Comparison of ENCODE assay signal across 23 cellular contexts in genomic region chr2:231856959-231857358, GRCh38.
"Had no signal": no experiment of that assay in that cellular context is flagged by ENCODE, and none has a peak within 500 bp of the region (broad histone marks: within the 10 kb centered on the region; RNA-seq: fewer than 3 reads in every experiment).

No MANE protein-coding gene starts in this region.

- H3K4me3 ChIP-seq: coronary artery, dorsolateral prefrontal cortex, esophagus muscularis mucosa, gastroesophageal sphincter, heart left ventricle, hepatocyte, left lung, lower lobe of right lung, mucosa of descending colon had no signal

- H3K4me1 ChIP-seq: esophagus muscularis mucosa, foreskin keratinocyte, gastroesophageal sphincter, heart left ventricle, left lung, lower lobe of right lung had no signal

- H3K9me3 ChIP-seq: esophagus muscularis mucosa, gastroesophageal sphincter, heart left ventricle, left lung, lower lobe of right lung, mucosa of descending colon had no signal

- H3K27me3 ChIP-seq: foreskin keratinocyte, hepatocyte, left lung had no signal

- H3K36me3 Mint-ChIP-seq: immature natural killer cell, mesothelial cell of epicardium, naive B cell had no signal

- H3K27ac Mint-ChIP-seq: immature natural killer cell, mesothelial cell of epicardium, naive B cell had no signal

- H3K9me3 Mint-ChIP-seq: immature natural killer cell, mesothelial cell of epicardium, naive B cell had no signal

- DNase-seq: dermis blood vessel endothelial cell; dorsolateral prefrontal cortex; effector CD4-positive, alpha-beta T cell; effector memory CD4-positive, alpha-beta T cell; foreskin keratinocyte; heart left ventricle; hypothalamus; immature natural killer cell; islet precursor cell; kidney; kidney glomerular epithelial cell; left colon; left lung; left ventricle myocardium superior; lower lobe of right lung; mesenchymal stem cell; mucosa of descending colon; naive B cell had no signal

- H3K4me3 Mint-ChIP-seq: immature natural killer cell, mesothelial cell of epicardium, naive B cell had no signal

- H3K4me1 Mint-ChIP-seq: immature natural killer cell, mesothelial cell of epicardium had no signal

- H3K27ac ChIP-seq: coronary artery, dorsolateral prefrontal cortex, esophagus muscularis mucosa, foreskin keratinocyte, gastroesophageal sphincter, heart left ventricle, hepatocyte, left lung, lower lobe of right lung had no signal

- H3K36me3 ChIP-seq: esophagus muscularis mucosa, gastroesophageal sphincter, heart left ventricle, left lung, lower lobe of right lung had no signal
